15 cellular contexts compared by ENCODE assay signal in genomic region chr6:158856261-158856660, GRCh38. TPM values are rescaled to one million over a fixed set of nuclear protein-coding genes. Genes with fewer than 3 reads are reported as not detected.
DNase-seq lines count a peak whose midpoint lies in the region; ATAC-seq and TF ChIP-seq lines count a peak whose summit lies in the region.
"Had no signal": no experiment of that assay in that cellular context is flagged by ENCODE, and none has a peak within 500 bp of the region (broad histone marks: within the 10 kb centered on the region; RNA-seq: fewer than 3 reads in every experiment).

No MANE protein-coding gene starts in this region.

- H3K9me3 Mint-ChIP-seq in progenitor cell of endocrine pancreas (ENCODE audit: low read depth), result no peaks in the 10 kb centered on the region
- H3K9me3 Mint-ChIP-seq: dendritic cell treated with granulocyte-macrophage colony-stimulating factor and Interleukin-4, amounts not matched to agents 40 ng/mL and 50 ng/mL, for 4 days; T-helper 1 cell treated with Interleukin-12 subunit alpha and Interleukin-12 subunit beta and Interleukin-4 antibody, amounts not matched to agents 30 μg/mL and 1 μg/mL, for 36 hours had no signal

- H3K36me3 ChIP-seq in OCI-LY1 (ENCODE audit: insufficient read depth, low read length) (no peaks in the 10 kb centered on the region), PC-3 (ENCODE audit: low read depth, low read length) (no peaks in the 10 kb centered on the region)

- H3K4me1 ChIP-seq in OCI-LY1 (ENCODE audit: insufficient read depth, low read length, severe bottlenecking), result peaks cover 64% of the 10 kb centered on the region
- H3K4me1 ChIP-seq in PC-3 (ENCODE audit: insufficient read depth, low read length), result peaks cover 33% of the 10 kb centered on the region

- H3K79me2 ChIP-seq in OCI-LY1 (ENCODE audit: insufficient read depth, low read length), result no peaks in the 10 kb centered on the region
- peaks cover 11% of the 10 kb centered on the region for H3K79me2 ChIP-seq in PC-3 (ENCODE audit: low read length)

- no peaks in the 10 kb centered on the region for H4K20me1 ChIP-seq in OCI-LY1 (ENCODE audit: insufficient read depth, low read length)
- no peaks in the 10 kb centered on the region for H4K20me1 ChIP-seq in PC-3 (ENCODE audit: low read length)

- no peaks in the 10 kb centered on the region for H3K36me3 Mint-ChIP-seq in progenitor cell of endocrine pancreas (ENCODE audit: insufficient read depth)

- CTCF ChIA-PET in PC-3 (lab: Charles Lee), result no interaction called here

- H3K4me3 ChIP-seq in OCI-LY1 (ENCODE audit: low read depth, low read length, poor library complexity, severe bottlenecking) (no peak overlapping the region), PC-3 (ENCODE audit: low read length) (no peak overlapping the region)
- H3K4me3 ChIP-seq: lung had no signal

- no peak overlapping the region; the same call in 1 of the 2 replicates for H3K9ac ChIP-seq in OCI-LY1 (ENCODE audit: low read length)
- H3K9ac ChIP-seq in PC-3 (ENCODE audit: low read length), result no peak overlapping the region

- intact Hi-C loops in left ventricle myocardium superior (cut with micrococcal nuclease) (no loop called here), PC-3 (cut with micrococcal nuclease) (loop anchor here (10.0 kb wide), 1 partner anchor 59 kb away; no protein-coding TSS in a partner anchor)

- H2AFZ ChIP-seq in OCI-LY1 (ENCODE audit: low read length) (no peak overlapping the region), PC-3 (ENCODE audit: low read length) (no peak overlapping the region)

- BruUV-seq in PC-3 (replicated peaks; lab: Mats Ljungman, UMichigan), result no TSS peak

- H3K9me2 ChIP-seq in OCI-LY1 (ENCODE audit: low read depth, low read length) (no peaks in the 10 kb centered on the region), PC-3 (replicated peaks; ENCODE audit: low read length) (no peaks in the 10 kb centered on the region)

- no peak overlapping the region for H3K4me2 ChIP-seq in OCI-LY1 (ENCODE audit: low read length)
- H3K4me2 ChIP-seq in PC-3 (ENCODE audit: low read length), result no peak overlapping the region

- peak overlapping the region; percentile 84 for H3K27ac ChIP-seq in OCI-LY1 (ENCODE audit: low read depth, low read length, poor library complexity, severe bottlenecking)
- H3K27ac ChIP-seq in PC-3 (ENCODE audit: low read length), result no peak overlapping the region
- H3K27ac ChIP-seq: C4-2B had no signal

- TF ChIP-seq CTCF in OCI-LY1 (IDR thresholded peaks at IDR 0.05; ENCODE audit: low read length) (no peak), progenitor cell of endocrine pancreas (IDR thresholded peaks at IDR 0.05; ENCODE audit: unreplicated experiment) (no peak), PC-3 (conservative IDR thresholded peaks at IDR 0.05; ENCODE audit: low read depth, low read length) (no peak)

- H3K27me3 ChIP-seq in OCI-LY1 (ENCODE audit: insufficient read depth, low read length) (no peaks in the 10 kb centered on the region), PC-3 (ENCODE audit: low read length) (no peaks in the 10 kb centered on the region)

- ATAC-seq in left ventricle myocardium superior (peak; percentile 80), PC-3 (no peak)

- no peak overlapping the region for H3K4me3 Mint-ChIP-seq in progenitor cell of endocrine pancreas (ENCODE audit: low read depth)
- H3K4me3 Mint-ChIP-seq: dendritic cell treated with granulocyte-macrophage colony-stimulating factor and Interleukin-4, amounts not matched to agents 40 ng/mL and 50 ng/mL, for 4 days; T-helper 1 cell treated with Interleukin-12 subunit alpha and Interleukin-12 subunit beta and Interleukin-4 antibody, amounts not matched to agents 30 μg/mL and 1 μg/mL, for 36 hours had no signal

- H3K9me3 ChIP-seq in OCI-LY1 (ENCODE audit: low read length) (no peaks in the 10 kb centered on the region), PC-3 (ENCODE audit: low read length) (no peaks in the 10 kb centered on the region)

- no peaks in the 10 kb centered on the region for H3K27me3 Mint-ChIP-seq in progenitor cell of endocrine pancreas
- H3K27me3 Mint-ChIP-seq: dendritic cell treated with granulocyte-macrophage colony-stimulating factor and Interleukin-4, amounts not matched to agents 40 ng/mL and 50 ng/mL, for 4 days had no signal

- no peaks in the 10 kb centered on the region for H3F3A ChIP-seq in OCI-LY1 (ENCODE audit: insufficient read depth, low read length)
- H3F3A ChIP-seq in PC-3 (ENCODE audit: low read length, unreplicated experiment), result no peaks in the 10 kb centered on the region

- peaks cover 25% of the 10 kb centered on the region for H3K4me1 Mint-ChIP-seq in progenitor cell of endocrine pancreas (ENCODE audit: low read depth)

- peak overlapping the region; percentile 93 for H3K27ac Mint-ChIP-seq in progenitor cell of endocrine pancreas
- H3K27ac Mint-ChIP-seq: T-helper 1 cell treated with Interleukin-12 subunit alpha and Interleukin-12 subunit beta and Interleukin-4 antibody, amounts not matched to agents 30 μg/mL and 1 μg/mL, for 36 hours had no signal

- POLR2A ChIA-PET in PC-3 (lab: Charles Lee; ENCODE audit: unreplicated experiment), result no interaction called here

- DNase-seq in ELF-1 (ENCODE audit: low read depth, low spot score) (peak; percentile 46), left ventricle myocardium superior (peak; percentile 48), progenitor cell of endocrine pancreas (ENCODE audit: low spot score, unreplicated experiment) (no peak), OCI-M1 (lab: John Stamatoyannopoulos, UW) (no peak), NCI-H2029 treated with DMSO at 0.1 percent for 48 hours (lab: John Stamatoyannopoulos, UW) (no peak), PC-3 (no peak)
- DNase-seq: anterior cingulate cortex, Kasumi-1, NCI-H146, occipital lobe had no signal

RNA-seq across cellular contexts. Expression of gene EZR, which starts 37.1 kb away (rescaled TPM):
- total RNA-seq in left ventricle myocardium superior (195 TPM), progenitor cell of endocrine pancreas (258 and 274 TPM in 2 replicates), PC-3 (2014; rRNA removed) (182 and 200 TPM in 2 replicates)

Comparison
In these comparisons a context has a peak if more than half of its experiments do, and no peak if none do; other contexts are left out.
1. DNase-seq: peak in ELF-1 (single experiment) and left ventricle myocardium superior (single experiment); none in progenitor cell of endocrine pancreas (single experiment), OCI-M1 (single experiment), NCI-H2029 treated with DMSO at 0.1 percent for 48 hours (single experiment) and PC-3 (single experiment).